ENCODE assay signal across 11 cellular contexts in the genomic region with DNA sequence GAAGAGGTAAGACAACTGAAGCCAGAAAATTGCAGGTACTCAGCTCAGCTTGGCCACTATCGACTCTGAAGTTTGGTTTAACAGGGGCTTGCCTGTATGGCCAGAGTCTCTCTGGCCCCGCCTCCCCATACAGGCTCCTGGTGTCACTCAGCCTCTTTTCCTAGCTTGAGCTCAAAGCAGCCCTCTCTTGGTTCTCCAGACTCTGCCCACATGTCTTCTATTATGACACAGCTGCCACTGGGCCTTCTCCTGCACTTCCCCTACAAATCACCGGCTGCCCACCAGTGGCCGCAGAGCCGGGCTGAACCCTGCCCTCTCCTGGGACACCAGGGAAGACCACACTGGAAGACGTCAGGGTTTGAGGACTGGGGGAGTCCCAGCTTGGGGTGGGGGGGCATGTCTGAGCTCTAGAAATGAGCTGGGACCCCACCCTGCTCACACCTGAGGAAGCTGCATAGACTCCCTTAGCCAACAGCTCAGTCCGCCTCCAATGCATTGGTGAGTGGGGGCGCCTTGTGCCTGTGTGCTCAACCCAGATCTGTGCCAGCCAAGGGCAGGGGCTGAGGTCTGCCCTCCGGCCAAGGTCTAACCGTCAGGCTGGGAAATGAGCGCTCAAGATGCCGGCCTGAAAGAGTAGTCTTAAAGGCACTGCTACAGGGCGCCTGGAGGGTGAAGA.
"Had no signal": no experiment of that assay in that cellular context is flagged by ENCODE, and none has a peak within 500 bp of the region (broad histone marks: within the 10 kb centered on the region; RNA-seq: fewer than 3 reads in every experiment).

No MANE protein-coding gene starts in this region.

- H3K4me3 ChIP-seq: lung, uterus had no signal

- H3K4me1 Mint-ChIP-seq: activated naive CD4-positive, alpha-beta T cell treated with anti-CD3 and anti-CD28 coated beads, Interleukin-2, amount 50 U/mL, for 24 hours; activated T-helper 17 cell treated with anti-CD3 and anti-CD28 coated beads, Interleukin-2, amount 50 U/mL, for 72 hours had no signal

- H3K36me3 ChIP-seq: esophagus muscularis mucosa, uterus had no signal

- H3K4me3 Mint-ChIP-seq: activated naive CD4-positive, alpha-beta T cell treated with anti-CD3 and anti-CD28 coated beads, Interleukin-2, amount 50 U/mL, for 24 hours; activated T-helper 17 cell treated with anti-CD3 and anti-CD28 coated beads, Interleukin-2, amount 50 U/mL, for 72 hours; natural killer cell; T-helper 17 cell had no signal

- DNase-seq: activated CD4-positive, alpha-beta T cell treated with anti-CD3 and anti-CD28 coated beads, Interleukin-2, amount 50 U/mL, for 1 hour; activated CD4-positive, CD25-positive, alpha-beta regulatory T cell; activated T-cell treated with anti-CD3 and anti-CD28 coated beads for 4 hours; natural killer cell; stimulated activated CD4-positive, alpha-beta T cell treated with anti-CD3 and anti-CD28 coated beads, Interleukin-4, amount 100 ng/mL, for 4 hours; T-helper 17 cell; uterus had no signal

- H3K27me3 ChIP-seq: esophagus muscularis mucosa, uterus had no signal

- ATAC-seq: activated T-helper 17 cell treated with anti-CD3 and anti-CD28 coated beads, Interleukin-2, amount 50 U/mL, for 72 hours; natural killer cell; T-helper 17 cell had no signal

- H3K36me3 Mint-ChIP-seq: activated naive CD4-positive, alpha-beta T cell treated with anti-CD3 and anti-CD28 coated beads, Interleukin-2, amount 50 U/mL, for 24 hours; natural killer cell had no signal

- H3K4me1 ChIP-seq: uterus had no signal

- H3K27ac ChIP-seq: uterus had no signal

- H3K9me3 Mint-ChIP-seq: activated naive CD4-positive, alpha-beta T cell treated with anti-CD3 and anti-CD28 coated beads, Interleukin-2, amount 50 U/mL, for 24 hours; activated T-helper 17 cell treated with anti-CD3 and anti-CD28 coated beads, Interleukin-2, amount 50 U/mL, for 72 hours; natural killer cell had no signal

- H3K9me3 ChIP-seq: esophagus muscularis mucosa, uterus had no signal

- H3K27ac Mint-ChIP-seq: activated naive CD4-positive, alpha-beta T cell treated with anti-CD3 and anti-CD28 coated beads, Interleukin-2, amount 50 U/mL, for 24 hours; activated T-helper 17 cell treated with anti-CD3 and anti-CD28 coated beads, Interleukin-2, amount 50 U/mL, for 72 hours; natural killer cell; T-helper 17 cell had no signal
